ENCODE assay signal across 1 cellular context in the genomic region with DNA sequence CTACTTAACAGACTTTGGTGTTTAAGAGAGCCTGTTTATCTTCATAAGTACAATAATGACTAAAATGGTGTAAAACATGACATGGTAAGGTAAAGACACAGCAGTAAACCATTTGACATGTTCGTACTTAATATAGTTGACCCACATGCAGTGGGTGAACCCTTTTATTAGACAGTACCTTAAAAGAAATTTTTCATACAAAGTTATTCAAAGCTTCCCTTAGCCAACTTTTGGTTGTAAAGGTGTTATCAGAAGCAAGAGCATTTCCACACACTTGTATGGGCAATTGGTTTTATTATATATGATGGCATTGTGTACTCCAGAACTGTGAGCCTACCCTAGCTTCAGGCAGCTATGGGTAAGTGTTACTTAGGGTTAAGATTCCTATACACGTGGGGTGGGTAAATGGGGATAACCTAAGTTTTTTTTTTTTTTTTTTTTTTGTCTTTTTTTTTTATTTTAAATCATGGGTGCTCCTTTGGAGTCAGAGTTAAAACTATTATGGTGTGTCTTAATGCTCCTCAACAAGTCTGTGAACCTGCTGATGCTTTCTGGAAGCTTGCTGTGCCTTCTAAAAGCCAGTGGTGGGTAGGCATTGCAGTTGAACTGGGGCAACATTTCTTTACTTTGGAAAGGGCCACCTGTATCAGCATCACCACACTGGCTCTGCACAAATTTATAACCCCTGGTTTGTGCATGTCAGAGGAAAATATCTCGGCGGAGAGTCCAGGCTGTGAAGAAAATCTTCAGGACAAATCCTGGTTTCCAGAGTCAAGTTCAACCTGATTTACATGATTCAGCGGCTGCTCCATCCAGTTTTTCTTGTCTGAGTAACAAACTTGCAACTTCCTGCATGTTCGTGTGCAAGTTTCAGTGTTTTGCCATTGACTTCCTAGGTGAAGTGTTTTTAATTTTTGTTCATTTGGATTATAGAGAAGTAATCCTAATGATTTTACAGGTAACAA.
TF ChIP-seq lines count a peak whose summit lies in the region.

No MANE protein-coding gene starts in this region.

TF ChIP-seq in K562, 482 proteins besides CTCF, POLR2A, EP300 and RAD21 (continued from another document and continues in another):
- TF ChIP-seq, protein P1, sequence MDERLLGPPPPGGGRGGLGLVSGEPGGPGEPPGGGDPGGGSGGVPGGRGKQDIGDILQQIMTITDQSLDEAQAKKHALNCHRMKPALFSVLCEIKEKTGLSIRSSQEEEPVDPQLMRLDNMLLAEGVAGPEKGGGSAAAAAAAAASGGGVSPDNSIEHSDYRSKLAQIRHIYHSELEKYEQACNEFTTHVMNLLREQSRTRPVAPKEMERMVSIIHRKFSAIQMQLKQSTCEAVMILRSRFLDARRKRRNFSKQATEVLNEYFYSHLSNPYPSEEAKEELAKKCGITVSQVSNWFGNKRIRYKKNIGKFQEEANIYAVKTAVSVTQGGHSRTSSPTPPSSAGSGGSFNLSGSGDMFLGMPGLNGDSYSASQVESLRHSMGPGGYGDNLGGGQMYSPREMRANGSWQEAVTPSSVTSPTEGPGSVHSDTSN (CRISPR knock-in tag; IDR thresholded peaks at IDR 0.05; ENCODE audit: low read depth) = no peak
- TF ChIP-seq, protein P1 (tag; conservative IDR thresholded peaks at IDR 0.05; ENCODE audit: low read depth) = no peak
- TF ChIP-seq CEBPG (CRISPR knock-in tag; IDR thresholded peaks at IDR 0.05) (no peak), CEBPG (tag; conservative IDR thresholded peaks at IDR 0.05 in 1 of 2, IDR thresholded peaks at IDR 0.05 in 1 of 2) (no peak), PTBP1 (IDR thresholded peaks at IDR 0.05; ENCODE audit: low read depth, low read length) (no peak), NR2C2 (CRISPR knock-in tag; IDR thresholded peaks at IDR 0.05) (no peak), NR2C2 (tag; IDR thresholded peaks at IDR 0.05) (no peak), TCF7 (IDR thresholded peaks at IDR 0.05; ENCODE audit: borderline replicate concordance) (no peak), DPF2 (IDR thresholded peaks at IDR 0.05) (no peak), NRF1 (conservative IDR thresholded peaks at IDR 0.05 in 1 of 2, IDR thresholded peaks at IDR 0.05 in 1 of 2) (no peak), KLF13 (tag; IDR thresholded peaks at IDR 0.05; ENCODE audit: borderline replicate concordance, low read depth) (no peak), MIER1 (IDR thresholded peaks at IDR 0.05; ENCODE audit: low read depth) (no peak), ZNF3 (CRISPR knock-in tag; IDR thresholded peaks at IDR 0.05) (no peak), TEAD4 (IDR thresholded peaks at IDR 0.05; ENCODE audit: low read length) (0 out of 2 replicates have a peak, but pooled peaks have one; percentile 5), TEAD4 (CRISPR knock-in tag; IDR thresholded peaks at IDR 0.05; ENCODE audit: borderline replicate concordance) (no peak), NR4A1 (CRISPR knock-in tag; IDR thresholded peaks at IDR 0.05) (no peak), NR4A1 (tag; IDR thresholded peaks at IDR 0.05) (no peak), FOSL1 (tag; conservative IDR thresholded peaks at IDR 0.05) (no peak), ZNF76 (CRISPR knock-in tag; IDR thresholded peaks at IDR 0.05; ENCODE audit: borderline replicate concordance) (no peak), ARHGAP35 (IDR thresholded peaks at IDR 0.05; ENCODE audit: partially characterized antibody) (no peak), NFATC3 (IDR thresholded peaks at IDR 0.05) (no peak), ZNF384 (IDR thresholded peaks at IDR 0.05; ENCODE audit: low read depth, low read length) (peak; percentile 35; the same call in 1 of the 2 replicates), ZNF197 (CRISPR knock-in tag; IDR thresholded peaks at IDR 0.05; ENCODE audit: low read depth) (no peak), NFIX (CRISPR knock-in tag; IDR thresholded peaks at IDR 0.05; ENCODE audit: low read depth) (no peak), KLF10 (CRISPR knock-in tag; IDR thresholded peaks at IDR 0.05) (no peak), HDGF (IDR thresholded peaks at IDR 0.05) (no peak), SRSF9 (IDR thresholded peaks at IDR 0.05; ENCODE audit: borderline replicate concordance, low read depth, low read length) (no peak), ZNF146 (CRISPR knock-in tag; IDR thresholded peaks at IDR 0.05; ENCODE audit: unreplicated experiment) (no peak), HMGXB4 (CRISPR knock-in tag; IDR thresholded peaks at IDR 0.05) (no peak), CEBPB (tag; IDR thresholded peaks at IDR 0.05) (no peak), BDP1 (IDR thresholded peaks at IDR 0.05; ENCODE audit: insufficient read depth, insufficient read length) (no peak), SAFB2 (IDR thresholded peaks at IDR 0.05; ENCODE audit: borderline replicate concordance, low read depth, low read length, severe bottlenecking) (no peak), ZNF277 (CRISPR knock-in tag; IDR thresholded peaks at IDR 0.05; ENCODE audit: borderline replicate concordance) (no peak), ZNF253 (CRISPR knock-in tag; conservative IDR thresholded peaks at IDR 0.05) (no peak), POLR2AphosphoS5 (IDR thresholded peaks at IDR 0.05; ENCODE audit: control insufficient read depth, insufficient read depth, low read depth, low read length) (peak; percentile 25; the same call in 1 of the 2 replicates), ZBTB17 (CRISPR knock-in tag; IDR thresholded peaks at IDR 0.05) (no peak), POLR2B (IDR thresholded peaks at IDR 0.05; ENCODE audit: low read depth, partially characterized antibody) (peak; percentile 28), MYC (IDR thresholded peaks at IDR 0.05; ENCODE audit: low read depth, low read length) (no peak), MYC (CRISPR knock-in tag; IDR thresholded peaks at IDR 0.05; ENCODE audit: borderline replicate concordance, low read depth) (no peak), MITF (IDR thresholded peaks at IDR 0.05) (no peak), NELFE (IDR thresholded peaks at IDR 0.05; ENCODE audit: insufficient read depth, insufficient read length) (no peak)
- TF ChIP-seq, protein P2, sequence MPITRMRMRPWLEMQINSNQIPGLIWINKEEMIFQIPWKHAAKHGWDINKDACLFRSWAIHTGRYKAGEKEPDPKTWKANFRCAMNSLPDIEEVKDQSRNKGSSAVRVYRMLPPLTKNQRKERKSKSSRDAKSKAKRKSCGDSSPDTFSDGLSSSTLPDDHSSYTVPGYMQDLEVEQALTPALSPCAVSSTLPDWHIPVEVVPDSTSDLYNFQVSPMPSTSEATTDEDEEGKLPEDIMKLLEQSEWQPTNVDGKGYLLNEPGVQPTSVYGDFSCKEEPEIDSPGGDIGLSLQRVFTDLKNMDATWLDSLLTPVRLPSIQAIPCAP (CRISPR knock-in tag; IDR thresholded peaks at IDR 0.05; ENCODE audit: borderline replicate concordance) = no peak
- TF ChIP-seq, protein P3, sequence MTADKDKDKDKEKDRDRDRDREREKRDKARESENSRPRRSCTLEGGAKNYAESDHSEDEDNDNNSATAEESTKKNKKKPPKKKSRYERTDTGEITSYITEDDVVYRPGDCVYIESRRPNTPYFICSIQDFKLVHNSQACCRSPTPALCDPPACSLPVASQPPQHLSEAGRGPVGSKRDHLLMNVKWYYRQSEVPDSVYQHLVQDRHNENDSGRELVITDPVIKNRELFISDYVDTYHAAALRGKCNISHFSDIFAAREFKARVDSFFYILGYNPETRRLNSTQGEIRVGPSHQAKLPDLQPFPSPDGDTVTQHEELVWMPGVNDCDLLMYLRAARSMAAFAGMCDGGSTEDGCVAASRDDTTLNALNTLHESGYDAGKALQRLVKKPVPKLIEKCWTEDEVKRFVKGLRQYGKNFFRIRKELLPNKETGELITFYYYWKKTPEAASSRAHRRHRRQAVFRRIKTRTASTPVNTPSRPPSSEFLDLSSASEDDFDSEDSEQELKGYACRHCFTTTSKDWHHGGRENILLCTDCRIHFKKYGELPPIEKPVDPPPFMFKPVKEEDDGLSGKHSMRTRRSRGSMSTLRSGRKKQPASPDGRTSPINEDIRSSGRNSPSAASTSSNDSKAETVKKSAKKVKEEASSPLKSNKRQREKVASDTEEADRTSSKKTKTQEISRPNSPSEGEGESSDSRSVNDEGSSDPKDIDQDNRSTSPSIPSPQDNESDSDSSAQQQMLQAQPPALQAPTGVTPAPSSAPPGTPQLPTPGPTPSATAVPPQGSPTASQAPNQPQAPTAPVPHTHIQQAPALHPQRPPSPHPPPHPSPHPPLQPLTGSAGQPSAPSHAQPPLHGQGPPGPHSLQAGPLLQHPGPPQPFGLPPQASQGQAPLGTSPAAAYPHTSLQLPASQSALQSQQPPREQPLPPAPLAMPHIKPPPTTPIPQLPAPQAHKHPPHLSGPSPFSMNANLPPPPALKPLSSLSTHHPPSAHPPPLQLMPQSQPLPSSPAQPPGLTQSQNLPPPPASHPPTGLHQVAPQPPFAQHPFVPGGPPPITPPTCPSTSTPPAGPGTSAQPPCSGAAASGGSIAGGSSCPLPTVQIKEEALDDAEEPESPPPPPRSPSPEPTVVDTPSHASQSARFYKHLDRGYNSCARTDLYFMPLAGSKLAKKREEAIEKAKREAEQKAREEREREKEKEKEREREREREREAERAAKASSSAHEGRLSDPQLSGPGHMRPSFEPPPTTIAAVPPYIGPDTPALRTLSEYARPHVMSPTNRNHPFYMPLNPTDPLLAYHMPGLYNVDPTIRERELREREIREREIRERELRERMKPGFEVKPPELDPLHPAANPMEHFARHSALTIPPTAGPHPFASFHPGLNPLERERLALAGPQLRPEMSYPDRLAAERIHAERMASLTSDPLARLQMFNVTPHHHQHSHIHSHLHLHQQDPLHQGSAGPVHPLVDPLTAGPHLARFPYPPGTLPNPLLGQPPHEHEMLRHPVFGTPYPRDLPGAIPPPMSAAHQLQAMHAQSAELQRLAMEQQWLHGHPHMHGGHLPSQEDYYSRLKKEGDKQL (CRISPR knock-in tag; IDR thresholded peaks at IDR 0.05; ENCODE audit: borderline replicate concordance) = no peak
- TF ChIP-seq, protein P4, sequence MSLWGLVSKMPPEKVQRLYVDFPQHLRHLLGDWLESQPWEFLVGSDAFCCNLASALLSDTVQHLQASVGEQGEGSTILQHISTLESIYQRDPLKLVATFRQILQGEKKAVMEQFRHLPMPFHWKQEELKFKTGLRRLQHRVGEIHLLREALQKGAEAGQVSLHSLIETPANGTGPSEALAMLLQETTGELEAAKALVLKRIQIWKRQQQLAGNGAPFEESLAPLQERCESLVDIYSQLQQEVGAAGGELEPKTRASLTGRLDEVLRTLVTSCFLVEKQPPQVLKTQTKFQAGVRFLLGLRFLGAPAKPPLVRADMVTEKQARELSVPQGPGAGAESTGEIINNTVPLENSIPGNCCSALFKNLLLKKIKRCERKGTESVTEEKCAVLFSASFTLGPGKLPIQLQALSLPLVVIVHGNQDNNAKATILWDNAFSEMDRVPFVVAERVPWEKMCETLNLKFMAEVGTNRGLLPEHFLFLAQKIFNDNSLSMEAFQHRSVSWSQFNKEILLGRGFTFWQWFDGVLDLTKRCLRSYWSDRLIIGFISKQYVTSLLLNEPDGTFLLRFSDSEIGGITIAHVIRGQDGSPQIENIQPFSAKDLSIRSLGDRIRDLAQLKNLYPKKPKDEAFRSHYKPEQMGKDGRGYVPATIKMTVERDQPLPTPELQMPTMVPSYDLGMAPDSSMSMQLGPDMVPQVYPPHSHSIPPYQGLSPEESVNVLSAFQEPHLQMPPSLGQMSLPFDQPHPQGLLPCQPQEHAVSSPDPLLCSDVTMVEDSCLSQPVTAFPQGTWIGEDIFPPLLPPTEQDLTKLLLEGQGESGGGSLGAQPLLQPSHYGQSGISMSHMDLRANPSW (CRISPR knock-in tag; IDR thresholded peaks at IDR 0.05) = no peak
- TF ChIP-seq, protein P5, sequence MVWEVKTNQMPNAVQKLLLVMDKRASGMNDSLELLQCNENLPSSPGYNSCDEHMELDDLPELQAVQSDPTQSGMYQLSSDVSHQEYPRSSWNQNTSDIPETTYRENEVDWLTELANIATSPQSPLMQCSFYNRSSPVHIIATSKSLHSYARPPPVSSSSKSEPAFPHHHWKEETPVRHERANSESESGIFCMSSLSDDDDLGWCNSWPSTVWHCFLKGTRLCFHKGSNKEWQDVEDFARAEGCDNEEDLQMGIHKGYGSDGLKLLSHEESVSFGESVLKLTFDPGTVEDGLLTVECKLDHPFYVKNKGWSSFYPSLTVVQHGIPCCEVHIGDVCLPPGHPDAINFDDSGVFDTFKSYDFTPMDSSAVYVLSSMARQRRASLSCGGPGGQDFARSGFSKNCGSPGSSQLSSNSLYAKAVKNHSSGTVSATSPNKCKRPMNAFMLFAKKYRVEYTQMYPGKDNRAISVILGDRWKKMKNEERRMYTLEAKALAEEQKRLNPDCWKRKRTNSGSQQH (CRISPR knock-in tag; IDR thresholded peaks at IDR 0.05) = no peak
